In genomic region chr12:15163001-15163400, GRCh38 we compare ENCODE assay signal across 19 cellular contexts. TPM values are rescaled to one million over a fixed set of nuclear protein-coding genes. Genes with fewer than 3 reads are reported as not detected.
DNase-seq lines count a peak whose midpoint lies in the region; ATAC-seq and TF ChIP-seq lines count a peak whose summit lies in the region.
"Had no signal": no experiment of that assay in that cellular context is flagged by ENCODE, and none has a peak within 500 bp of the region (broad histone marks: within the 10 kb centered on the region; RNA-seq: fewer than 3 reads in every experiment).

No MANE protein-coding gene starts in this region.

- no peak for TF ChIP-seq POLR2A in stomach (IDR thresholded peaks at IDR 0.05)

- CTCF ChIA-PET in Calu3 (lab: Charles Lee), result interaction anchor here (0.6 kb wide), 1 partner anchor 32 kb away, joined by 4 read pairs; no protein-coding TSS in a partner anchor

- no peak for TF ChIP-seq EP300 in stomach (IDR thresholded peaks at IDR 0.05)

- H3K27ac Mint-ChIP-seq in chondrocyte (ENCODE audit: unreplicated experiment), result peak overlapping the region; percentile 85
- no peak overlapping the region for H3K27ac Mint-ChIP-seq in Calu3 (ENCODE audit: unreplicated experiment)
- H3K27ac Mint-ChIP-seq: activated naive CD8-positive, alpha-beta T cell treated with anti-CD3 and anti-CD28 coated beads, Interleukin-2, amount 10 ng/mL, durations not matched to agents 7 days and 5 days; activated T-helper 1 cell treated with anti-CD3 and anti-CD28 coated beads, Interleukin-12 subunit alpha, Interleukin-12 subunit beta, Interleukin-2, Interleukin-4 antibody, amounts not matched to agents 30 ng/mL and 10 ng/mL and 1 ng/mL, durations not matched to agents 14 hours and 24 hours and 36 hours; GM23338; stimulated activated memory B cell treated with anti-CD40 and anti-IgM and Interleukin-4, amounts not matched to agents 10 μg/mL and 1 μg/mL and 100 μg/mL, for 72 hours had no signal

- H3K4me1 Mint-ChIP-seq in chondrocyte (ENCODE audit: low read depth) (peaks cover 47% of the 10 kb centered on the region), Calu3 (ENCODE audit: low read depth, unreplicated experiment) (peaks cover 16% of the 10 kb centered on the region)
- H3K4me1 Mint-ChIP-seq: activated naive CD8-positive, alpha-beta T cell treated with anti-CD3 and anti-CD28 coated beads, Interleukin-2, amount 10 ng/mL, durations not matched to agents 7 days and 5 days; stimulated activated memory B cell treated with anti-CD40 and anti-IgM and Interleukin-4, amounts not matched to agents 10 μg/mL and 1 μg/mL and 100 μg/mL, for 72 hours had no signal

- intact Hi-C loops in stomach (cut with DNase I; ENCODE audit: low total_unique reads), result no loop called here
- intact Hi-C loops in Calu3 (cut with micrococcal nuclease; ENCODE audit: unreplicated experiment), result no loop called here

- H3K9me3 Mint-ChIP-seq in chondrocyte (ENCODE audit: low read depth), result peaks cover 3% of the 10 kb centered on the region
- no peaks in the 10 kb centered on the region for H3K9me3 Mint-ChIP-seq in Calu3 (ENCODE audit: low read depth, unreplicated experiment)
- H3K9me3 Mint-ChIP-seq: activated naive CD8-positive, alpha-beta T cell treated with anti-CD3 and anti-CD28 coated beads, Interleukin-2, amount 10 ng/mL, durations not matched to agents 7 days and 5 days; activated T-helper 1 cell treated with anti-CD3 and anti-CD28 coated beads, Interleukin-12 subunit alpha, Interleukin-12 subunit beta, Interleukin-2, Interleukin-4 antibody, amounts not matched to agents 30 ng/mL and 10 ng/mL and 1 ng/mL, durations not matched to agents 14 hours and 24 hours and 36 hours; GM23338; stimulated activated memory B cell treated with anti-CD40 and anti-IgM and Interleukin-4, amounts not matched to agents 10 μg/mL and 1 μg/mL and 100 μg/mL, for 72 hours had no signal

- TF ChIP-seq CTCF in chondrocyte (IDR thresholded peaks at IDR 0.05) (no peak), stomach (IDR thresholded peaks at IDR 0.05) (no peak), Calu3 (IDR thresholded peaks at IDR 0.05; ENCODE audit: unreplicated experiment) (no peak)

- no peak for ATAC-seq in GM18909 (IDR thresholded peaks at IDR 0.05; ENCODE audit: poor library complexity, unreplicated experiment)
- ATAC-seq: GM23338; stimulated activated memory B cell treated with anti-CD40 and anti-IgM and Interleukin-4, amounts not matched to agents 10 μg/mL and 1 μg/mL and 100 μg/mL, for 72 hours had no signal

- H3K36me3 Mint-ChIP-seq in chondrocyte (ENCODE audit: low read depth), result no peaks in the 10 kb centered on the region
- H3K36me3 Mint-ChIP-seq in Calu3 (ENCODE audit: insufficient read depth, unreplicated experiment), result no peaks in the 10 kb centered on the region
- H3K36me3 Mint-ChIP-seq: activated naive CD8-positive, alpha-beta T cell treated with anti-CD3 and anti-CD28 coated beads, Interleukin-2, amount 10 ng/mL, durations not matched to agents 7 days and 5 days; stimulated activated memory B cell treated with anti-CD40 and anti-IgM and Interleukin-4, amounts not matched to agents 10 μg/mL and 1 μg/mL and 100 μg/mL, for 72 hours had no signal

- peaks cover 0 to 55% (median 7%) of the 10 kb centered on the region in 4 donors for H3K4me1 ChIP-seq in stomach

- no peak overlapping the region for H3K4me3 ChIP-seq in MG63
- H3K4me3 ChIP-seq in stomach, result no peak overlapping the region
- H3K4me3 ChIP-seq: GM23338 had no signal

- H3K4me3 Mint-ChIP-seq in chondrocyte (ENCODE audit: unreplicated experiment) (no peak overlapping the region), Calu3 (ENCODE audit: low read depth, unreplicated experiment) (no peak overlapping the region)
- H3K4me3 Mint-ChIP-seq: activated naive CD8-positive, alpha-beta T cell treated with anti-CD3 and anti-CD28 coated beads, Interleukin-2, amount 10 ng/mL, durations not matched to agents 7 days and 5 days; activated T-helper 1 cell treated with anti-CD3 and anti-CD28 coated beads, Interleukin-12 subunit alpha, Interleukin-12 subunit beta, Interleukin-2, Interleukin-4 antibody, amounts not matched to agents 30 ng/mL and 10 ng/mL and 1 ng/mL, durations not matched to agents 14 hours and 24 hours and 36 hours; GM23338; stimulated activated memory B cell treated with anti-CD40 and anti-IgM and Interleukin-4, amounts not matched to agents 10 μg/mL and 1 μg/mL and 100 μg/mL, for 72 hours had no signal

- H3K27me3 Mint-ChIP-seq in chondrocyte (ENCODE audit: low read depth), result no peaks in the 10 kb centered on the region
- H3K27me3 Mint-ChIP-seq in Calu3 (ENCODE audit: unreplicated experiment), result no peaks in the 10 kb centered on the region

- BruUV-seq in Calu3 (replicated peaks; lab: Mats Ljungman, UMichigan), result no TSS peak

- H3K27ac ChIP-seq in stomach, result peak overlapping the region in 4 of 5 donors; percentile 64 to 74 (median 71)

- H3K9me3 ChIP-seq in MG63 (no peaks in the 10 kb centered on the region), stomach (no peaks in the 10 kb centered on the region)

- peak; percentile 13 for DNase-seq in DMS153 treated with DMSO at 0.1 percent for 48 hours (lab: John Stamatoyannopoulos, UW; ENCODE audit: unreplicated experiment)
- peak; percentile 26 for DNase-seq in MG63
- no peak for DNase-seq in chondrocyte (ENCODE audit: low spot score)
- DNase-seq in stomach, result no peak
- DNase-seq in Calu3, result no peak
- DNase-seq in H4 (ENCODE audit: low spot score), result no peak
- no peak for DNase-seq in NCI-H2227 (lab: John Stamatoyannopoulos, UW; ENCODE audit: unreplicated experiment)
- DNase-seq: activated CD4-positive, alpha-beta T cell treated with anti-CD3 and anti-CD28 coated beads for 1 hour; activated naive CD8-positive, alpha-beta T cell treated with anti-CD3 and anti-CD28 coated beads, Interleukin-2, amount 10 ng/mL, durations not matched to agents 7 days and 5 days; NCI-H345; trophoblast cell had no signal

- H3K36me3 ChIP-seq in MG63 (no peaks in the 10 kb centered on the region), stomach (no peaks in the 10 kb centered on the region)

- WGBS in stomach, 5 donors, result 40 to 58% (median 49%) methylated on average over 4 of the region's 4 CpGs

- H3K27me3 ChIP-seq in MG63 (no peaks in the 10 kb centered on the region), stomach (no peaks in the 10 kb centered on the region)

RNA-seq across cellular contexts. Expression of gene RERG, which starts 58.2 kb away (rescaled TPM):
- not detected in 2 replicates for total RNA-seq in MG63 (2014; rRNA removed; shearing (Covaris generic); ENCODE audit: low replicate concordance)
- total RNA-seq in chondrocyte (10.1 to 64.8 TPM (median 10.8 TPM) in 3 replicates), stomach (10 to 100 TPM in 4 of 5 donors, not detected in 1; 20.3 to 48.7 (median 34.5) TPM), Calu3 (2022) (6.0 and 8.9 TPM in 2 replicates)
- polyA plus RNA-seq in stomach, result 1 to 10 TPM; 3.1 to 5.2 (median 3.7) TPM
- total RNA-seq in H4 (2014; rRNA removed; shearing (Covaris generic)), result 0.14 and 0.25 TPM in 2 replicates
- total RNA-seq: activated CD8-positive, alpha-beta memory T cell treated with anti-CD3 and anti-CD28 coated beads for 36 hours; activated naive CD8-positive, alpha-beta T cell treated with anti-CD3 and anti-CD28 coated beads, Interleukin-2, amount 10 ng/mL, durations not matched to agents 7 days and 5 days; activated T-helper 1 cell treated with anti-CD3 and anti-CD28 coated beads, Interleukin-12 subunit alpha, Interleukin-12 subunit beta, Interleukin-2, Interleukin-4 antibody, amounts not matched to agents 30 ng/mL and 10 ng/mL and 1 ng/mL, durations not matched to agents 14 hours and 24 hours and 36 hours; dermis microvascular lymphatic vessel endothelial cell; G401; RPMI7951 had no signal

Comparison
In these comparisons a context has a peak if more than half of its experiments do, and no peak if none do; other contexts are left out.
1. DNase-seq: peak in DMS153 treated with DMSO at 0.1 percent for 48 hours (single experiment) and MG63 (single experiment); none in chondrocyte (single experiment), stomach (single experiment), Calu3 (single experiment), H4 (single experiment) and NCI-H2227 (single experiment).